ENCODE assay signal across 16 cellular contexts in the genomic region with DNA sequence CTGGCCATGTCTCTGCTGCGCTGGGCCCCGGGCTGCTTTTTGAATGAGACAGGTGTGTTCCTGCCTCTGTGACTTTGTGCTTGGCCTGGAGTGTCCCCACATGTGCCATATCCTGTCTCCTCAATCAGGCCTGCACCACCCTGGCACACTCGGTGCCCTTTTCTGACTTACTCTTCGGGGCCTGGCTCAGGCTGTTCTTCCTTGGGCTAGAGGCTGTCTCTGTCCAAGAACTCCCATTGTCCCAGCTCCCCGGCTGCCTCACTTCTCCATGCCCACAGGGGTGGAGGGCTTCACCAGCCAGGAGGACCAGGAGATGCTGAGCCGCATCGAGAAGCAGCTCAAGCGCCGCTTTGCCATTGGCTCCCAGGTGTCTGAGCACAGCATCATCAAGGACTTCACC. TPM values are rescaled to one million over a fixed set of nuclear protein-coding genes. Genes with fewer than 3 reads are reported as not detected.
DNase-seq lines count a peak whose midpoint lies in the region; ATAC-seq and TF ChIP-seq lines count a peak whose summit lies in the region.
"Had no signal": no experiment of that assay in that cellular context is flagged by ENCODE, and none has a peak within 500 bp of the region (broad histone marks: within the 10 kb centered on the region; RNA-seq: fewer than 3 reads in every experiment).

No MANE protein-coding gene starts in this region.

- H3K27ac ChIP-seq in right atrium auricular region (no peak overlapping the region), osteoblast (ENCODE audit: low read depth, low read length) (no peak overlapping the region)
- H3K27ac ChIP-seq: 22Rv1 had no signal

- no peaks in the 10 kb centered on the region for H3K79me2 ChIP-seq in osteoblast (ENCODE audit: insufficient read depth, low read length)

- DNase-seq in activated T-cell treated with anti-CD3 and anti-CD28 coated beads, Interleukin-2, amount 50 U/mL, for 24 hours = no peak
- no peak for DNase-seq in activated T-cell treated with anti-CD3 and anti-CD28 coated beads for 4 hours
- peak; percentile 30 for DNase-seq in Right ventricle myocardium superior
- DNase-seq in right atrium auricular region (ENCODE audit: low spot score) = no peak
- peak; percentile 3 for DNase-seq in osteoblast (ENCODE audit: insufficient read length, low spot score, missing footprints)
- no peak for DNase-seq in activated T-helper 2 cell treated with anti-CD3 and anti-CD28 coated beads, Interferon-gamma antibody, Interleukin-2, Interleukin-4, amounts not matched to agents 10 μg/mL and 5 μg/mL and 100 μg/mL, durations not matched to agents 14 hours and 24 hours and 36 hours (ENCODE audit: low spot score)
- DNase-seq: CD8-positive, alpha-beta T cell; COR-L47; DMS153; DMS79 treated with DMSO at 0.1 percent for 48 hours; EL had no signal

- H3K36me3 ChIP-seq in right atrium auricular region = peaks cover 42% of the 10 kb centered on the region
- peaks cover 31% of the 10 kb centered on the region for H3K36me3 ChIP-seq in osteoblast (ENCODE audit: insufficient read depth, low read length)

- no peaks in the 10 kb centered on the region for H3K9me3 Mint-ChIP-seq in activated T-cell treated with anti-CD3 and anti-CD28 coated beads, Interleukin-2, amount 50 U/mL, for 24 hours
- no peaks in the 10 kb centered on the region for H3K9me3 Mint-ChIP-seq in activated T-helper 2 cell treated with anti-CD3 and anti-CD28 coated beads, Interferon-gamma antibody, Interleukin-2, Interleukin-4, amounts not matched to agents 10 μg/mL and 5 μg/mL and 100 μg/mL, durations not matched to agents 14 hours and 24 hours and 36 hours
- H3K9me3 Mint-ChIP-seq: CD14-positive monocyte; CD8-positive, alpha-beta T cell had no signal

- H3K27me3 Mint-ChIP-seq in activated T-cell treated with anti-CD3 and anti-CD28 coated beads, Interleukin-2, amount 50 U/mL, for 24 hours = no peaks in the 10 kb centered on the region
- no peaks in the 10 kb centered on the region for H3K27me3 Mint-ChIP-seq in activated T-helper 2 cell treated with anti-CD3 and anti-CD28 coated beads, Interferon-gamma antibody, Interleukin-2, Interleukin-4, amounts not matched to agents 10 μg/mL and 5 μg/mL and 100 μg/mL, durations not matched to agents 14 hours and 24 hours and 36 hours (ENCODE audit: low read depth)

- H3K9me3 ChIP-seq in right atrium auricular region (no peaks in the 10 kb centered on the region), osteoblast (ENCODE audit: low read depth, low read length) (no peaks in the 10 kb centered on the region)

- H2AFZ ChIP-seq in osteoblast (ENCODE audit: low read length) = no peak overlapping the region

- H3K4me3 ChIP-seq in right atrium auricular region (no peak overlapping the region), osteoblast (ENCODE audit: insufficient read depth, low read length) (no peak overlapping the region)

- H3K27me3 ChIP-seq in right atrium auricular region = no peaks in the 10 kb centered on the region
- no peaks in the 10 kb centered on the region for H3K27me3 ChIP-seq in osteoblast (ENCODE audit: insufficient read depth, low read length)

- no peaks in the 10 kb centered on the region for H3K4me1 Mint-ChIP-seq in activated T-cell treated with anti-CD3 and anti-CD28 coated beads, Interleukin-2, amount 50 U/mL, for 24 hours (ENCODE audit: low read depth)
- H3K4me1 Mint-ChIP-seq in activated T-helper 2 cell treated with anti-CD3 and anti-CD28 coated beads, Interferon-gamma antibody, Interleukin-2, Interleukin-4, amounts not matched to agents 10 μg/mL and 5 μg/mL and 100 μg/mL, durations not matched to agents 14 hours and 24 hours and 36 hours (ENCODE audit: low read depth) = peaks cover 2% of the 10 kb centered on the region

- peak overlapping the region; percentile 40 for H3K27ac Mint-ChIP-seq in activated T-cell treated with anti-CD3 and anti-CD28 coated beads, Interleukin-2, amount 50 U/mL, for 24 hours
- H3K27ac Mint-ChIP-seq in activated T-helper 2 cell treated with anti-CD3 and anti-CD28 coated beads, Interferon-gamma antibody, Interleukin-2, Interleukin-4, amounts not matched to agents 10 μg/mL and 5 μg/mL and 100 μg/mL, durations not matched to agents 14 hours and 24 hours and 36 hours = no peak overlapping the region
- H3K27ac Mint-ChIP-seq: CD8-positive, alpha-beta T cell had no signal

- TF ChIP-seq CTCF in right atrium auricular region (IDR thresholded peaks at IDR 0.05) (no peak), osteoblast (IDR thresholded peaks at IDR 0.05; ENCODE audit: extremely low read depth, low read depth, low read length) (no peak)

- no peak overlapping the region for H3K4me2 ChIP-seq in osteoblast (ENCODE audit: insufficient read depth, low read length)

- peaks cover 97% of the 10 kb centered on the region for H3K36me3 Mint-ChIP-seq in activated T-cell treated with anti-CD3 and anti-CD28 coated beads, Interleukin-2, amount 50 U/mL, for 24 hours (ENCODE audit: low read depth)
- peaks cover 77% of the 10 kb centered on the region for H3K36me3 Mint-ChIP-seq in activated T-helper 2 cell treated with anti-CD3 and anti-CD28 coated beads, Interferon-gamma antibody, Interleukin-2, Interleukin-4, amounts not matched to agents 10 μg/mL and 5 μg/mL and 100 μg/mL, durations not matched to agents 14 hours and 24 hours and 36 hours (ENCODE audit: low read depth)

- H3K4me3 Mint-ChIP-seq in activated T-cell treated with anti-CD3 and anti-CD28 coated beads, Interleukin-2, amount 50 U/mL, for 24 hours = no peak overlapping the region
- no peak overlapping the region for H3K4me3 Mint-ChIP-seq in activated T-helper 2 cell treated with anti-CD3 and anti-CD28 coated beads, Interferon-gamma antibody, Interleukin-2, Interleukin-4, amounts not matched to agents 10 μg/mL and 5 μg/mL and 100 μg/mL, durations not matched to agents 14 hours and 24 hours and 36 hours (ENCODE audit: low read depth)
- H3K4me3 Mint-ChIP-seq: CD14-positive monocyte; CD8-positive, alpha-beta T cell had no signal

- H4K20me1 ChIP-seq in osteoblast (ENCODE audit: insufficient read depth, low read length) = no peaks in the 10 kb centered on the region

- ATAC-seq in Right ventricle myocardium superior (ENCODE audit: poor library complexity) (no peak), GM21825 (IDR thresholded peaks at IDR 0.05; ENCODE audit: unreplicated experiment) (no peak)
- ATAC-seq: CD8-positive, alpha-beta T cell; HCT116; HepG2 had no signal

- H3K4me1 ChIP-seq in right atrium auricular region = no peaks in the 10 kb centered on the region
- peaks cover 2% of the 10 kb centered on the region for H3K4me1 ChIP-seq in osteoblast (ENCODE audit: insufficient read depth, low read length)

- intact Hi-C loops in Right ventricle myocardium superior (cut with DNase I) = no loop called here
- intact Hi-C loops in activated T-helper 2 cell treated with anti-CD3 and anti-CD28 coated beads, Interferon-gamma antibody, Interleukin-2, Interleukin-4, amounts not matched to agents 10 μg/mL and 5 μg/mL and 100 μg/mL, durations not matched to agents 14 hours and 24 hours and 36 hours (cut with micrococcal nuclease) = no loop called here

RNA-seq across cellular contexts. Expression of gene MCM5, which starts 23.0 kb away (rescaled TPM):
- total RNA-seq in Right ventricle myocardium superior = 10.2 TPM
- 1 to 10 TPM; 5.3 to 6.8 TPM for total RNA-seq in right atrium auricular region
- 12.7 and 13.6 TPM in 2 replicates for total RNA-seq in osteoblast
- total RNA-seq in activated T-helper 2 cell treated with anti-CD3 and anti-CD28 coated beads, Interferon-gamma antibody, Interleukin-2, Interleukin-4, amounts not matched to agents 10 μg/mL and 5 μg/mL and 100 μg/mL, durations not matched to agents 14 hours and 24 hours and 36 hours = 270 and 286 TPM in 2 replicates

RNA-seq across cellular contexts. Expression of gene HMOX1, which starts 42.0 kb away (rescaled TPM):
- 4.8 TPM for total RNA-seq in Right ventricle myocardium superior
- total RNA-seq in right atrium auricular region = 10 to 100 TPM in 1 of 2 donors, 1 to 10 TPM in 1; 1.9 to 11.1 TPM
- 411 and 475 TPM in 2 replicates for total RNA-seq in osteoblast
- 1.0 and 1.3 TPM in 2 replicates for total RNA-seq in activated T-helper 2 cell treated with anti-CD3 and anti-CD28 coated beads, Interferon-gamma antibody, Interleukin-2, Interleukin-4, amounts not matched to agents 10 μg/mL and 5 μg/mL and 100 μg/mL, durations not matched to agents 14 hours and 24 hours and 36 hours

Comparison
In these comparisons a context has a peak if more than half of its experiments do, and no peak if none do; other contexts are left out.
1. DNase-seq: peak in Right ventricle myocardium superior (single experiment) and osteoblast (single experiment); none in activated T-cell treated with anti-CD3 and anti-CD28 coated beads, Interleukin-2, amount 50 U/mL, for 24 hours (single experiment), activated T-cell treated with anti-CD3 and anti-CD28 coated beads for 4 hours (single experiment), right atrium auricular region (single experiment) and activated T-helper 2 cell treated with anti-CD3 and anti-CD28 coated beads, Interferon-gamma antibody, Interleukin-2, Interleukin-4, amounts not matched to agents 10 μg/mL and 5 μg/mL and 100 μg/mL, durations not matched to agents 14 hours and 24 hours and 36 hours (single experiment).
2. RNA of gene MCM5, which starts 23.0 kb away (total RNA-seq): 270 to 286 TPM in activated T-helper 2 cell treated with anti-CD3 and anti-CD28 coated beads, Interferon-gamma antibody, Interleukin-2, Interleukin-4, amounts not matched to agents 10 μg/mL and 5 μg/mL and 100 μg/mL, durations not matched to agents 14 hours and 24 hours and 36 hours; 12.7 to 13.6 TPM in osteoblast, 10.2 TPM in Right ventricle myocardium superior (single experiment) and 5.3 to 6.8 TPM in right atrium auricular region; every median in the first group is over 10 times any median in the second.
3. RNA of gene HMOX1, which starts 42.0 kb away (total RNA-seq): 411 to 475 TPM in osteoblast; 1.9 to 11.1 TPM in right atrium auricular region, 4.8 TPM in Right ventricle myocardium superior (single experiment) and 1.0 to 1.3 TPM in activated T-helper 2 cell treated with anti-CD3 and anti-CD28 coated beads, Interferon-gamma antibody, Interleukin-2, Interleukin-4, amounts not matched to agents 10 μg/mL and 5 μg/mL and 100 μg/mL, durations not matched to agents 14 hours and 24 hours and 36 hours; every median in the first group is over 10 times any median in the second.